Comparison of ENCODE assay signal across 22 cellular contexts in genomic region chr1:2478100-2478499, GRCh38. TPM values are rescaled to one million over a fixed set of nuclear protein-coding genes. Genes with fewer than 3 reads are reported as not detected.
DNase-seq lines count a peak whose midpoint lies in the region; ATAC-seq, FAIRE-seq and TF ChIP-seq lines count a peak whose summit lies in the region.
"Had no signal": no experiment of that assay in that cellular context is flagged by ENCODE, and none has a peak within 500 bp of the region (broad histone marks: within the 10 kb centered on the region; RNA-seq: fewer than 3 reads in every experiment).

No MANE protein-coding gene starts in this region.

- intact Hi-C loops in body of pancreas (cut with DNase I) = no loop called here

- H3K36me3 ChIP-seq in HEK293 (ENCODE audit: control insufficient read depth in 2 of 2, insufficient read depth in 1 of 2, low read length in 2 of 2) = no peaks in the 10 kb centered on the region
- no peaks in the 10 kb centered on the region for H3K36me3 ChIP-seq in small intestine (ENCODE audit: control insufficient read depth in 2 of 2, insufficient read depth in 2 of 2, low read length in 2 of 2)
- H3K36me3 ChIP-seq in body of pancreas (replicated peaks in 1 of 2; ENCODE audit: insufficient read depth in 1 of 2, low read depth in 2 of 2) = no peaks in the 10 kb centered on the region

- DNase-seq in RWPE1 (ENCODE audit: low spot score) (no peak), left lobe of liver (ENCODE audit: low spot score) (peak; percentile 89), small intestine (peak; percentile 87), NCI-H2196 treated with DMSO at 0.1 percent for 48 hours (lab: John Stamatoyannopoulos, UW; ENCODE audit: unreplicated experiment) (no peak), body of pancreas (no peak)
- DNase-seq in stimulated activated effector memory CD8-positive, alpha-beta T cell treated with anti-CD3 and anti-CD28 coated beads, Interleukin-12 subunit alpha, Interleukin-12 subunit beta, amount 100 ng/mL, for 72 hours (ENCODE audit: low spot score in 2 of 2) = no peak
- DNase-seq: DMS153, EL, MM.1S, NCI-H1092, NCI-H146, NCI-H2029 treated with DMSO at 0.1 percent for 48 hours, PC-9, SW 1271 had no signal

- ATAC-seq in left lobe of liver = peak; percentile 76
- no peak for ATAC-seq in body of pancreas
- ATAC-seq in stimulated activated effector memory CD8-positive, alpha-beta T cell treated with anti-CD3 and anti-CD28 coated beads, Interleukin-12 subunit alpha, Interleukin-12 subunit beta, amount 100 ng/mL, for 72 hours = no peak
- ATAC-seq: GM12878, GM23338, HCT116, Right ventricle myocardium inferior had no signal

- H3K27me3 ChIP-seq in small intestine (ENCODE audit: control insufficient read depth in 2 of 2, insufficient read depth in 2 of 2, low read length in 2 of 2) = peaks cover 0 to 2% of the 10 kb centered on the region in 2 donors
- no peaks in the 10 kb centered on the region for H3K27me3 ChIP-seq in body of pancreas

- POLR2A ChIA-PET in HEK293 (lab: Yijun Ruan, JAX) (no interaction called here), RWPE1 (lab: Yijun Ruan, JAX; ENCODE audit: low non-redundant PET) (no interaction called here)

- H3K4me1 Mint-ChIP-seq in stimulated activated effector memory CD8-positive, alpha-beta T cell treated with anti-CD3 and anti-CD28 coated beads, Interleukin-12 subunit alpha, Interleukin-12 subunit beta, amount 100 ng/mL, for 72 hours = peaks cover 4% of the 10 kb centered on the region
- H3K4me1 Mint-ChIP-seq: CD14-positive monocyte, GM23338 had no signal

- WGBS in small intestine, 3 donors = 12 to 59% (median 43%) methylated on average over 18 to 22 of the region's 22 CpGs
- 30 to 36% methylated on average over 2 to 11 of the region's 22 CpGs for WGBS in body of pancreas, 2 donors

- H3K36me3 Mint-ChIP-seq in stimulated activated effector memory CD8-positive, alpha-beta T cell treated with anti-CD3 and anti-CD28 coated beads, Interleukin-12 subunit alpha, Interleukin-12 subunit beta, amount 100 ng/mL, for 72 hours = no peaks in the 10 kb centered on the region
- H3K36me3 Mint-ChIP-seq: CD14-positive monocyte had no signal

- no peak overlapping the region for H3K4me3 Mint-ChIP-seq in stimulated activated effector memory CD8-positive, alpha-beta T cell treated with anti-CD3 and anti-CD28 coated beads, Interleukin-12 subunit alpha, Interleukin-12 subunit beta, amount 100 ng/mL, for 72 hours
- H3K4me3 Mint-ChIP-seq: CD14-positive monocyte, GM23338 had no signal

- TF ChIP-seq CTCF in HEK293 (tag by site-specific recombination; IDR thresholded peaks at IDR 0.05) (no peak), RWPE1 (conservative IDR thresholded peaks at IDR 0.05; ENCODE audit: low read depth) (no peak), body of pancreas (IDR thresholded peaks at IDR 0.05) (no peak)

- H3K9me3 Mint-ChIP-seq in stimulated activated effector memory CD8-positive, alpha-beta T cell treated with anti-CD3 and anti-CD28 coated beads, Interleukin-12 subunit alpha, Interleukin-12 subunit beta, amount 100 ng/mL, for 72 hours = no peaks in the 10 kb centered on the region
- H3K9me3 Mint-ChIP-seq: CD14-positive monocyte, GM23338 had no signal

- H3K27ac ChIP-seq in HEK293 (ENCODE audit: extremely low read depth, low read depth, low read length) (no peak overlapping the region), RWPE1 (peak overlapping the region; percentile 57), small intestine (ENCODE audit: low read depth in 1 of 2, low read length in 1 of 2) (peak overlapping the region in 1 of 2 donors; percentile 24), body of pancreas (no peak overlapping the region)
- H3K27ac ChIP-seq: PC-9 had no signal

- H3K4me1 ChIP-seq in HEK293 (ENCODE audit: control insufficient read depth, insufficient read depth, low read length) (no peaks in the 10 kb centered on the region), small intestine (ENCODE audit: control insufficient read depth in 2 of 2, insufficient read depth in 1 of 2, low read depth in 1 of 2, low read length in 1 of 2) (peaks cover 0 to 4% of the 10 kb centered on the region in 2 donors), body of pancreas (no peaks in the 10 kb centered on the region)

- H3K4me3 ChIP-seq in HEK293 (ENCODE audit: low read depth, low read length) = no peak overlapping the region
- H3K4me3 ChIP-seq in small intestine (ENCODE audit: low read depth in 1 of 2, low read length in 2 of 2) = no peak overlapping the region
- H3K4me3 ChIP-seq in body of pancreas = no peak overlapping the region
- H3K4me3 ChIP-seq: GM12878, GM23338, PC-9 had no signal

- no peaks in the 10 kb centered on the region for H3K9me3 ChIP-seq in HEK293 (ENCODE audit: control insufficient read depth, insufficient read depth, low read depth, low read length)
- H3K9me3 ChIP-seq in small intestine (ENCODE audit: control insufficient read depth, low read depth) = no peaks in the 10 kb centered on the region
- no peaks in the 10 kb centered on the region for H3K9me3 ChIP-seq in body of pancreas

- H3K27ac Mint-ChIP-seq in stimulated activated effector memory CD8-positive, alpha-beta T cell treated with anti-CD3 and anti-CD28 coated beads, Interleukin-12 subunit alpha, Interleukin-12 subunit beta, amount 100 ng/mL, for 72 hours = no peak overlapping the region

- FAIRE-seq in small intestine (lab: Jason Lieb, UNC) = no peak
- FAIRE-seq: GM12878 had no signal

- CTCF ChIA-PET in HEK293 (lab: Yijun Ruan, JAX) = no interaction called here
- CTCF ChIA-PET in RWPE1 (lab: Yijun Ruan, JAX) = interaction anchor here (0.6 kb wide), 1 partner anchor 84 kb away, joined by 4 read pairs; no protein-coding TSS in a partner anchor

- no peak for TF ChIP-seq POLR2A in body of pancreas (IDR thresholded peaks at IDR 0.05)

TF ChIP-seq in HEK293, 187 proteins besides CTCF, POLR2A, EP300 and RAD21:
- TF ChIP-seq ZNF394 (tag by site-specific recombination; IDR thresholded peaks at IDR 0.05; ENCODE audit: borderline replicate concordance) (no peak), KLF8 (tag by site-specific recombination; IDR thresholded peaks at IDR 0.05) (peak; percentile 43; the same call in 1 of the 2 replicates), KLF16 (tag by site-specific recombination; IDR thresholded peaks at IDR 0.05) (no peak), KLF9 (tag by site-specific recombination; IDR thresholded peaks at IDR 0.05; ENCODE audit: low read depth) (0 out of 2 replicates have a peak, but pooled peaks have one; percentile 15), ZNF624 (tag by site-specific recombination; IDR thresholded peaks at IDR 0.05) (no peak)

RNA-seq across cellular contexts. Expression of gene PLCH2, which starts 2.0 kb away (rescaled TPM):
- total RNA-seq in left lobe of liver (3.4 TPM), body of pancreas (10 to 100 TPM in 1 of 2 donors, 1 to 10 TPM in 1; 5.7 to 27.4 TPM)
- polyA plus RNA-seq in small intestine = 1 to 10 TPM in 2 of 3 donors, under 1 TPM in 1; 0.22 to 1.1 (median 1.1) TPM
- total RNA-seq: LHCN-M2, SK-MEL-5 had no signal
- polyA plus RNA-seq: CD14-positive monocyte, GM23338 had no signal

RNA-seq across cellular contexts. Expression of gene PANK4, which starts 48.3 kb away (rescaled TPM):
- total RNA-seq in left lobe of liver (15.4 TPM), body of pancreas (10 to 100 TPM; 13.7 to 31.3 TPM)
- polyA plus RNA-seq in small intestine = 10 to 100 TPM; 14.8 to 21.7 (median 18.9) TPM

RNA-seq across cellular contexts. Expression of gene HES5, which starts 52.0 kb away (rescaled TPM):
- total RNA-seq in left lobe of liver (0.28 TPM), body of pancreas (not detected)
- polyA plus RNA-seq in small intestine = under 1 TPM in 1 of 3 donors, not detected in 2; 0.30 TPM
- total RNA-seq: LHCN-M2, PC-9, SK-MEL-5 had no signal
- polyA plus RNA-seq: CD14-positive monocyte had no signal

Comparison
In these comparisons a context has a peak if more than half of its experiments do, and no peak if none do; other contexts are left out.
1. DNase-seq: peak in left lobe of liver (single experiment) and small intestine (single experiment); none in RWPE1 (single experiment), NCI-H2196 treated with DMSO at 0.1 percent for 48 hours (single experiment), body of pancreas (0 of 4) and stimulated activated effector memory CD8-positive, alpha-beta T cell treated with anti-CD3 and anti-CD28 coated beads, Interleukin-12 subunit alpha, Interleukin-12 subunit beta, amount 100 ng/mL, for 72 hours (0 of 2).